In the genomic region with DNA sequence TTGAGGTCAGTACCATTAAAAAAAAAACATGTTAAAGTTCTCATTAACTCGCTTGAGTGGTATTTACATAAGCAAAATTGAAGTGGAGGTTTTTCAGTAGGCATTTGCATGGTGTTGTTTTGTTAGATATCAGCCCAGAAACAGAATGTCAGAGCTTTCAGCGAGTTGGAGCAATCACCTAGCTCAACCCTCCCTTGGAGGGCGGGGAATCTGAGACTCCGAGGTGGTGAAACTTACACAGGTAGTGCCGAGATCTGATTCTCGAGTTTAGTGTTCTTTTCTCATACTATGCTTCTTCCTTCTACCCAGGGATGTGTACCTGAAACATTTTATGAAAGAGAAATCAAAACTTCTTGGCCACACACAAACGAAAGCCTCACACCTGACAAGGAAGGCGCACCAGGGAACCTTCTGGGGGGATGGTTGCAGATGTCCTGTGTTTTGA, we compare ENCODE assay signal across 10 cellular contexts. TPM values are rescaled to one million over a fixed set of nuclear protein-coding genes. Genes with fewer than 3 reads are reported as not detected.
DNase-seq lines count a peak whose midpoint lies in the region; ATAC-seq and TF ChIP-seq lines count a peak whose summit lies in the region.
"Had no signal": no experiment of that assay in that cellular context is flagged by ENCODE, and none has a peak within 500 bp of the region (broad histone marks: within the 10 kb centered on the region; RNA-seq: fewer than 3 reads in every experiment).

No MANE protein-coding gene starts in this region.

- intact Hi-C loops in CD4-positive, alpha-beta T cell (cut with DNase I, micrococcal nuclease): no loop called here
- intact Hi-C loops in posterior cingulate gyrus (cut with DNase I) (no loop called here), uterus (cut with DNase I; ENCODE audit: low total_unique reads) (loop anchor here (10.0 kb wide), 1 partner anchor 357 kb away; no protein-coding TSS in a partner anchor)

- peaks cover 56% of the 10 kb centered on the region for H3K4me1 Mint-ChIP-seq in CD4-positive, alpha-beta T cell (ENCODE audit: low read depth)

- CTCF ChIA-PET in CD4-positive, alpha-beta T cell (lab: Charles Lee): no interaction called here

- no peaks in the 10 kb centered on the region for H3K9me3 Mint-ChIP-seq in CD4-positive, alpha-beta T cell
- H3K9me3 Mint-ChIP-seq: activated naive CD8-positive, alpha-beta T cell treated with anti-CD3 and anti-CD28 coated beads, Interleukin-2, amount 10 ng/mL, durations not matched to agents 7 days and 5 days had no signal

- TF ChIP-seq POLR2A in uterus (IDR thresholded peaks at IDR 0.05): no peak

- H3K9ac ChIP-seq in liver (ENCODE audit: low read depth in 1 of 2, low read length in 2 of 2): peak overlapping the region; percentile 56 to 93

- no peaks in the 10 kb centered on the region for H3K9me3 ChIP-seq in CD4-positive, alpha-beta T cell (ENCODE audit: control insufficient read depth, low read length)
- H3K9me3 ChIP-seq in liver (ENCODE audit: control insufficient read depth in 4 of 4, low read length in 3 of 4): no peaks in the 10 kb centered on the region
- no peaks in the 10 kb centered on the region for H3K9me3 ChIP-seq in osteoblast (ENCODE audit: low read depth, low read length)
- no peaks in the 10 kb centered on the region for H3K9me3 ChIP-seq in uterus

- H3K36me3 Mint-ChIP-seq in CD4-positive, alpha-beta T cell (ENCODE audit: low read depth): peaks cover 78% of the 10 kb centered on the region

- H3K27ac ChIP-seq in CD4-positive, alpha-beta T cell (ENCODE audit: low read depth, low read length): no peak overlapping the region
- peak overlapping the region; percentile 59 to 60 for H3K27ac ChIP-seq in liver (ENCODE audit: low read depth in 1 of 2, low read length in 2 of 2)
- no peak overlapping the region for H3K27ac ChIP-seq in osteoblast (ENCODE audit: low read depth, low read length)
- H3K27ac ChIP-seq in uterus: peak overlapping the region in 1 of 2 donors; percentile 93

- POLR2A ChIA-PET in CD4-positive, alpha-beta T cell (lab: Charles Lee): interaction anchor here (0.7 kb wide), 1 partner anchor 65 kb away, joined by 3 read pairs; no protein-coding TSS in a partner anchor

- no peak for TF ChIP-seq CTCF in CD4-positive, alpha-beta T cell (IDR thresholded peaks at IDR 0.05)
- TF ChIP-seq CTCF in liver (IDR thresholded peaks at IDR 0.05; ENCODE audit: low read depth, low read length, missing input control) (no peak), osteoblast (IDR thresholded peaks at IDR 0.05; ENCODE audit: extremely low read depth, low read depth, low read length) (no peak), uterus (IDR thresholded peaks at IDR 0.05) (no peak)

- H4K20me1 ChIP-seq in osteoblast (ENCODE audit: insufficient read depth, low read length): peaks cover 6% of the 10 kb centered on the region

- H3K4me1 ChIP-seq in liver (ENCODE audit: control insufficient read depth in 4 of 4, insufficient read depth in 4 of 4, low read length in 3 of 4) (peaks cover 0 to 18% (median 10%) of the 10 kb centered on the region in 4 donors), osteoblast (ENCODE audit: insufficient read depth, low read length) (peaks cover 45% of the 10 kb centered on the region), uterus (no peaks in the 10 kb centered on the region)

- no peak for TF ChIP-seq RAD21 in liver (IDR thresholded peaks at IDR 0.05)

- H3K27ac Mint-ChIP-seq in CD4-positive, alpha-beta T cell: peak overlapping the region; percentile 61

- no peak for DNase-seq in CD4-positive, alpha-beta T cell
- DNase-seq in activated CD8-positive, alpha-beta memory T cell treated with anti-CD3 and anti-CD28 coated beads, Interleukin-2, amount 50 U/mL, for 48 hours: no peak
- DNase-seq in posterior cingulate gyrus (no peak), osteoblast (ENCODE audit: insufficient read length, low spot score, missing footprints) (no peak), uterus (no peak)
- DNase-seq: activated naive CD8-positive, alpha-beta T cell treated with anti-CD3 and anti-CD28 coated beads, Interleukin-2, amount 10 ng/mL, durations not matched to agents 7 days and 5 days; COR-L47 had no signal

- no peaks in the 10 kb centered on the region for H3K27me3 Mint-ChIP-seq in CD4-positive, alpha-beta T cell
- H3K27me3 Mint-ChIP-seq: activated naive CD8-positive, alpha-beta T cell treated with anti-CD3 and anti-CD28 coated beads, Interleukin-2, amount 10 ng/mL, durations not matched to agents 7 days and 5 days had no signal

- H3K4me2 ChIP-seq in osteoblast (ENCODE audit: insufficient read depth, low read length): no peak overlapping the region

- H3K36me3 ChIP-seq in liver (ENCODE audit: control insufficient read depth in 4 of 4, insufficient read depth in 3 of 4, low read depth in 1 of 4, low read length in 3 of 4): peaks cover 0 to 2% (median 0%) of the 10 kb centered on the region in 4 donors
- peaks cover 62% of the 10 kb centered on the region for H3K36me3 ChIP-seq in osteoblast (ENCODE audit: insufficient read depth, low read length)
- H3K36me3 ChIP-seq in uterus: no peaks in the 10 kb centered on the region

- H3K27me3 ChIP-seq in CD4-positive, alpha-beta T cell (ENCODE audit: control insufficient read depth, insufficient read depth, low read length): no peaks in the 10 kb centered on the region
- H3K27me3 ChIP-seq in liver (ENCODE audit: control insufficient read depth in 4 of 4, insufficient read depth in 4 of 4, low read length in 3 of 4) (no peaks in the 10 kb centered on the region), osteoblast (ENCODE audit: insufficient read depth, low read length) (no peaks in the 10 kb centered on the region), uterus (no peaks in the 10 kb centered on the region)

- ATAC-seq in CD4-positive, alpha-beta T cell (ENCODE audit: poor library complexity): no peak
- peak; percentile 64 for ATAC-seq in GM19395 (IDR thresholded peaks at IDR 0.05; ENCODE audit: unreplicated experiment)
- peak; percentile 32 for ATAC-seq in HG03571 (IDR thresholded peaks at IDR 0.05; ENCODE audit: unreplicated experiment)

- H3K4me3 ChIP-seq in liver (ENCODE audit: low read depth in 1 of 3, low read length in 3 of 3): peak overlapping the region in 1 of 3 donors; percentile 34
- H3K4me3 ChIP-seq in osteoblast (ENCODE audit: insufficient read depth, low read length): no peak overlapping the region
- no peak overlapping the region for H3K4me3 ChIP-seq in uterus

- no peak overlapping the region for H2AFZ ChIP-seq in osteoblast (ENCODE audit: low read length)

- WGBS in liver: 37% methylated on average over 8 of the region's 8 CpGs

- H3K4me3 Mint-ChIP-seq in CD4-positive, alpha-beta T cell: peak overlapping the region; percentile 88

- H3K79me2 ChIP-seq in osteoblast (ENCODE audit: insufficient read depth, low read length): peaks cover 91% of the 10 kb centered on the region

TF ChIP-seq in liver, 16 proteins besides CTCF, POLR2A, EP300 and RAD21 (continues in another document):
- no peak for TF ChIP-seq HNF4G (IDR thresholded peaks at IDR 0.05)
- TF ChIP-seq HNF4A (conservative IDR thresholded peaks at IDR 0.05): no peak
- TF ChIP-seq EGR1 (IDR thresholded peaks at IDR 0.05; ENCODE audit: low read depth in 2 of 2): no peak
- TF ChIP-seq, protein P1, sequence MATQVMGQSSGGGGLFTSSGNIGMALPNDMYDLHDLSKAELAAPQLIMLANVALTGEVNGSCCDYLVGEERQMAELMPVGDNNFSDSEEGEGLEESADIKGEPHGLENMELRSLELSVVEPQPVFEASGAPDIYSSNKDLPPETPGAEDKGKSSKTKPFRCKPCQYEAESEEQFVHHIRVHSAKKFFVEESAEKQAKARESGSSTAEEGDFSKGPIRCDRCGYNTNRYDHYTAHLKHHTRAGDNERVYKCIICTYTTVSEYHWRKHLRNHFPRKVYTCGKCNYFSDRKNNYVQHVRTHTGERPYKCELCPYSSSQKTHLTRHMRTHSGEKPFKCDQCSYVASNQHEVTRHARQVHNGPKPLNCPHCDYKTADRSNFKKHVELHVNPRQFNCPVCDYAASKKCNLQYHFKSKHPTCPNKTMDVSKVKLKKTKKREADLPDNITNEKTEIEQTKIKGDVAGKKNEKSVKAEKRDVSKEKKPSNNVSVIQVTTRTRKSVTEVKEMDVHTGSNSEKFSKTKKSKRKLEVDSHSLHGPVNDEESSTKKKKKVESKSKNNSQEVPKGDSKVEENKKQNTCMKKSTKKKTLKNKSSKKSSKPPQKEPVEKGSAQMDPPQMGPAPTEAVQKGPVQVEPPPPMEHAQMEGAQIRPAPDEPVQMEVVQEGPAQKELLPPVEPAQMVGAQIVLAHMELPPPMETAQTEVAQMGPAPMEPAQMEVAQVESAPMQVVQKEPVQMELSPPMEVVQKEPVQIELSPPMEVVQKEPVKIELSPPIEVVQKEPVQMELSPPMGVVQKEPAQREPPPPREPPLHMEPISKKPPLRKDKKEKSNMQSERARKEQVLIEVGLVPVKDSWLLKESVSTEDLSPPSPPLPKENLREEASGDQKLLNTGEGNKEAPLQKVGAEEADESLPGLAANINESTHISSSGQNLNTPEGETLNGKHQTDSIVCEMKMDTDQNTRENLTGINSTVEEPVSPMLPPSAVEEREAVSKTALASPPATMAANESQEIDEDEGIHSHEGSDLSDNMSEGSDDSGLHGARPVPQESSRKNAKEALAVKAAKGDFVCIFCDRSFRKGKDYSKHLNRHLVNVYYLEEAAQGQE (IDR thresholded peaks at IDR 0.05): no peak
- no peak for TF ChIP-seq FOXA2 (IDR thresholded peaks at IDR 0.05)
- TF ChIP-seq SP1 (IDR thresholded peaks at IDR 0.05): no peak
- TF ChIP-seq, protein P2, sequence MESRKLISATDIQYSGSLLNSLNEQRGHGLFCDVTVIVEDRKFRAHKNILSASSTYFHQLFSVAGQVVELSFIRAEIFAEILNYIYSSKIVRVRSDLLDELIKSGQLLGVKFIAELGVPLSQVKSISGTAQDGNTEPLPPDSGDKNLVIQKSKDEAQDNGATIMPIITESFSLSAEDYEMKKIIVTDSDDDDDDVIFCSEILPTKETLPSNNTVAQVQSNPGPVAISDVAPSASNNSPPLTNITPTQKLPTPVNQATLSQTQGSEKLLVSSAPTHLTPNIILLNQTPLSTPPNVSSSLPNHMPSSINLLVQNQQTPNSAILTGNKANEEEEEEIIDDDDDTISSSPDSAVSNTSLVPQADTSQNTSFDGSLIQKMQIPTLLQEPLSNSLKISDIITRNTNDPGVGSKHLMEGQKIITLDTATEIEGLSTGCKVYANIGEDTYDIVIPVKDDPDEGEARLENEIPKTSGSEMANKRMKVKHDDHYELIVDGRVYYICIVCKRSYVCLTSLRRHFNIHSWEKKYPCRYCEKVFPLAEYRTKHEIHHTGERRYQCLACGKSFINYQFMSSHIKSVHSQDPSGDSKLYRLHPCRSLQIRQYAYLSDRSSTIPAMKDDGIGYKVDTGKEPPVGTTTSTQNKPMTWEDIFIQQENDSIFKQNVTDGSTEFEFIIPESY (IDR thresholded peaks at IDR 0.05): no peak
- TF ChIP-seq JUND (IDR thresholded peaks at IDR 0.05): no peak
- TF ChIP-seq, protein P3, sequence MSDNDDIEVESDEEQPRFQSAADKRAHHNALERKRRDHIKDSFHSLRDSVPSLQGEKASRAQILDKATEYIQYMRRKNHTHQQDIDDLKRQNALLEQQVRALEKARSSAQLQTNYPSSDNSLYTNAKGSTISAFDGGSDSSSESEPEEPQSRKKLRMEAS (IDR thresholded peaks at IDR 0.05): no peak

RNA-seq across cellular contexts. Expression of gene SEC14L1, which starts 6.6 kb away (rescaled TPM):
- total RNA-seq in CD4-positive, alpha-beta T cell: 10 to 100 TPM; 97.3 to 98.5 TPM
- total RNA-seq in liver (10 to 100 TPM; 34.6 to 52.0 TPM), osteoblast (53.6 and 71.3 TPM in 2 replicates), uterus (100 to 1,000 TPM in 1 of 4 donors, 10 to 100 TPM in 3; 38.2 to 128 (median 42.6) TPM)
- 10 to 100 TPM; 17.0 to 19.0 TPM for polyA plus RNA-seq in liver

Comparison
In these comparisons a context has a peak if more than half of its experiments do, and no peak if none do; other contexts are left out.
1. H3K27ac ChIP-seq: peak in liver (2 of 2); none in CD4-positive, alpha-beta T cell (single experiment) and osteoblast (single experiment).